ENCODE assay signal across 9 cellular contexts in genomic region chr15:98954411-98954810, GRCh38. TPM values are rescaled to one million over a fixed set of nuclear protein-coding genes. Genes with fewer than 3 reads are reported as not detected.
A peak's percentile ranks its signal among the peaks of the same experiment; 100 is the strongest.
DNase-seq lines count a peak whose midpoint lies in the region; ATAC-seq and TF ChIP-seq lines count a peak whose summit lies in the region.
"Had no signal": no experiment of that assay in that cellular context is flagged by ENCODE, and none has a peak within 500 bp of the region (broad histone marks: within the 10 kb centered on the region; RNA-seq: fewer than 3 reads in every experiment).

No MANE protein-coding gene starts in this region.

- H3K4me3 ChIP-seq in Jurkat, Clone E6-1 (ENCODE audit: low read length) = peak overlapping the region; percentile 57
- no peak overlapping the region for H3K4me3 ChIP-seq in cardiac fibroblast (replicated peaks in 1 of 2; ENCODE audit: low read depth in 2 of 2, low read length in 2 of 2)
- no peak overlapping the region for H3K4me3 ChIP-seq in thyroid gland (replicated peaks in 1 of 3)
- no peak overlapping the region for H3K4me3 ChIP-seq in HAP-1

- H3K36me3 ChIP-seq in thyroid gland (peaks cover 28% of the 10 kb centered on the region in 2 donors), HAP-1 (replicated peaks) (peaks cover 37% of the 10 kb centered on the region)

- ATAC-seq in left colon (peak; percentile 26), GM21515 (IDR thresholded peaks at IDR 0.05; ENCODE audit: unreplicated experiment) (no peak), HG03469 (IDR thresholded peaks at IDR 0.05; ENCODE audit: unreplicated experiment) (no peak)

- H3K27me3 ChIP-seq in thyroid gland (no peaks in the 10 kb centered on the region), HAP-1 (ENCODE audit: low read depth) (no peaks in the 10 kb centered on the region)

- DNase-seq in Jurkat, Clone E6-1 (ENCODE audit: low read depth, low spot score) = peak; percentile 52
- DNase-seq in cardiac fibroblast (ENCODE audit: low read depth in 2 of 2) (peak; percentile 76 to 79), left colon (peak; percentile 47 to 70), thyroid gland (peak; percentile 98 to 99), HAP-1 (ENCODE audit: low spot score in 2 of 2) (no peak)
- DNase-seq: activated CD4-positive, alpha-beta T cell treated with anti-CD3 and anti-CD28 coated beads for 1 hour had no signal

- in situ Hi-C loops in HAP-1 (cut with MboI; ENCODE audit: low sequenced_read_pairs) = no loop called here

- 13 to 24% methylated on average over 5 of the region's 5 CpGs for WGBS in thyroid gland, 2 donors

- peaks cover 17 to 42% of the 10 kb centered on the region in 2 donors for H3K4me1 ChIP-seq in thyroid gland
- no peaks in the 10 kb centered on the region for H3K4me1 ChIP-seq in HAP-1

- H3K9me3 ChIP-seq in thyroid gland (no peaks in the 10 kb centered on the region), HAP-1 (no peaks in the 10 kb centered on the region)

- H3K27ac ChIP-seq in thyroid gland = peak overlapping the region; percentile 96 to 99 (median 98)
- H3K27ac ChIP-seq: epithelial cell of prostate had no signal

- intact Hi-C loops in left colon (cut with DNase I, micrococcal nuclease) = no loop called here
- intact Hi-C loops in thyroid gland (cut with DNase I) = no loop called here

- peak in 1 of 2 donors; percentile 74 for TF ChIP-seq POLR2A in thyroid gland (IDR thresholded peaks at IDR 0.05)

- TF ChIP-seq CTCF in cardiac fibroblast (IDR thresholded peaks at IDR 0.05; ENCODE audit: low read depth, low read length) = no peak
- no peak for TF ChIP-seq CTCF in thyroid gland (IDR thresholded peaks at IDR 0.05)

RNA-seq across cellular contexts. Expression of gene PGPEP1L, which starts 53.2 kb away (rescaled TPM):
- not detected for polyA plus RNA-seq in Jurkat, Clone E6-1 (2012; ENCODE audit: insufficient read depth, insufficient read length)
- total RNA-seq in left colon (not detected), thyroid gland (not detected)

Comparison
In these comparisons a context has a peak if more than half of its experiments do, and no peak if none do; other contexts are left out.
1. DNase-seq: peak in Jurkat, Clone E6-1 (single experiment), cardiac fibroblast (2 of 2), left colon (2 of 2) and thyroid gland (2 of 2); none in HAP-1 (0 of 2).